8 cellular contexts compared by ENCODE assay signal in the genomic region with DNA sequence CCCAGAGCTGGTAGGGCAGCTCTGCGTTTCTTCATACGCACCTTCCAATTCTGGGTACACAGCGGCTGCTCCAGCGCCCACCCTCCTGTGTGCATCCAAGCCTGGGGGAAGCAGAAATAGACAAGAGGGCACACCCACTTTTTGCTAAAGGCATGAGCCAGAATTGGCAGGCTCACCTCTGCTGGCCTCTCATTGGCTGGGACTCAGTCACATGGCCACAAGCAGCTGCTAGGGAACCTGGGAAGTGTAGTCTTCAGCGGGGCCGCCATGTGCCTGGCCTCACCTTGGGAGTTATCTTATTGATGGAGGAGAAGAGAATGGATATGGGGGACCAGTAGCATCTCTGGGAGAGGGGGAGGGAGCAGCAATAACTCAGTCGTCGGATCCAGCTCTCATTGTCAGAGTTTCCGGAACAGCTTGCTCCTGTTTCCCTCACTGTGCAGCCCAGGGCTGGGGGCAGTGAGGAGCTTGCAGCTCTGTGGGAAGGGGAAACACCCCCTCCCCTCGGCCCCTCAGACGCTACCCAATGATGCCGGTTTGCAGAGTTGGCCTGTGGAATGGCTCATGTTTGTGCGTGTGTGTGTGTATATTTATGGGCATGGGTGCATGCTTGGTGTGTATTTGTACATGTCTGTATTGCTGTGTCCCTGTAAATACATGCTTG. TPM values are rescaled to one million over a fixed set of nuclear protein-coding genes. Genes with fewer than 3 reads are reported as not detected.
DNase-seq lines count a peak whose midpoint lies in the region; ATAC-seq, FAIRE-seq and TF ChIP-seq lines count a peak whose summit lies in the region.

No MANE protein-coding gene starts in this region.

- H3K4me1 Mint-ChIP-seq in MCF 10A (ENCODE audit: insufficient read depth, unreplicated experiment): no peaks in the 10 kb centered on the region

- H3K27me3 ChIP-seq in WERI-Rb-1 (ENCODE audit: insufficient read depth, low read depth, severe bottlenecking): no peaks in the 10 kb centered on the region
- H3K27me3 ChIP-seq in keratinocyte (ENCODE audit: control insufficient read depth, extremely low read depth, insufficient read depth, low read length): no peaks in the 10 kb centered on the region

- no peaks in the 10 kb centered on the region for H3K36me3 Mint-ChIP-seq in MCF 10A (ENCODE audit: insufficient read depth, unreplicated experiment)

- H3K27ac ChIP-seq in WERI-Rb-1 (no peak overlapping the region), keratinocyte (ENCODE audit: control insufficient read depth, insufficient read depth, low read length) (no peak overlapping the region)

- H3K27me3 Mint-ChIP-seq in MCF 10A (ENCODE audit: insufficient read depth, unreplicated experiment): no peaks in the 10 kb centered on the region

- DNase-seq in EL (peak; percentile 68), NCI-H2196 treated with DMSO at 0.1 percent for 48 hours (lab: John Stamatoyannopoulos, UW; ENCODE audit: unreplicated experiment) (peak; percentile 39), WERI-Rb-1 (peak; percentile 78), MCF 10A (ENCODE audit: unreplicated experiment) (peak; percentile 86), keratinocyte (ENCODE audit: low read depth, low spot score) (no peak), GF-D8 (lab: John Stamatoyannopoulos, UW) (no peak)
- DNase-seq in stimulated activated CD4-positive, alpha-beta T cell treated with anti-CD3 and anti-CD28 coated beads, Interleukin-4, amount 100 ng/mL, for 1 hour: peak; percentile 81

- dilution Hi-C loops in keratinocyte (cut with MboI; ENCODE audit: extremely low pct_ligation_motif_present, low sequenced_read_pairs): no loop called here

- peak; percentile 87 for ATAC-seq in HG02852 (IDR thresholded peaks at IDR 0.05; ENCODE audit: unreplicated experiment)

- peak; percentile 84 for FAIRE-seq in keratinocyte (lab: Jason Lieb, UNC)

- H3K4me3 ChIP-seq in WERI-Rb-1 (ENCODE audit: low read depth, low read length): no peak overlapping the region
- no peak overlapping the region for H3K4me3 ChIP-seq in keratinocyte (ENCODE audit: control insufficient read depth in 2 of 3, extremely low read depth in 1 of 3, insufficient read depth in 2 of 3, low read depth in 1 of 3, low read length in 3 of 3)

- CTCF ChIA-PET in MCF 10A (lab: Yijun Ruan, JAX): interaction anchor here (0.6 kb wide), 2 partner anchors 90 to 97 kb away, joined by 3 read pairs; no protein-coding TSS in a partner anchor

- BruUV-seq in MCF 10A (replicated peaks; lab: Mats Ljungman, UMichigan): no TSS peak

- H2AFZ ChIP-seq in keratinocyte (ENCODE audit: control insufficient read depth, low read length): no peak overlapping the region

- TF ChIP-seq CTCF in WERI-Rb-1 (IDR thresholded peaks at IDR 0.05; ENCODE audit: low read depth, low read length) (no peak), MCF 10A (IDR thresholded peaks at IDR 0.05; ENCODE audit: unreplicated experiment) (no peak), keratinocyte (optimal IDR thresholded peaks at IDR 0.05 in 1 of 3, IDR thresholded peaks at IDR 0.05 in 1 of 3, conservative IDR thresholded peaks at IDR 0.05 in 1 of 3; ENCODE audit: extremely low read depth in 1 of 3, insufficient read depth in 2 of 3, low read length in 3 of 3) (no peak)

- H3K4me2 ChIP-seq in keratinocyte (ENCODE audit: control insufficient read depth, extremely low read depth, insufficient read depth, low read depth, low read length): no peak overlapping the region

- H3K9me1 ChIP-seq in keratinocyte (ENCODE audit: control insufficient read depth, extremely low read depth, insufficient read depth, low read length): no peaks in the 10 kb centered on the region

- no peaks in the 10 kb centered on the region for H3K4me1 ChIP-seq in keratinocyte (ENCODE audit: control insufficient read depth, extremely low read depth, insufficient read depth, low read length)

- H3K9me3 ChIP-seq in WERI-Rb-1 (ENCODE audit: severe bottlenecking): no peaks in the 10 kb centered on the region
- no peaks in the 10 kb centered on the region for H3K9me3 ChIP-seq in keratinocyte (ENCODE audit: control insufficient read depth, low read depth, low read length)

- H3K36me3 ChIP-seq in WERI-Rb-1 (peaks cover 10% of the 10 kb centered on the region), keratinocyte (ENCODE audit: control insufficient read depth in 2 of 2, extremely low read depth in 1 of 2, insufficient read depth in 2 of 2, low read length in 2 of 2) (no peaks in the 10 kb centered on the region)

- no peaks in the 10 kb centered on the region for H3K9me3 Mint-ChIP-seq in MCF 10A (ENCODE audit: unreplicated experiment)

- H3K9ac ChIP-seq in keratinocyte (ENCODE audit: control insufficient read depth, extremely low read depth, insufficient read depth, low read length): no peak overlapping the region

- H3K4me3 Mint-ChIP-seq in MCF 10A (ENCODE audit: unreplicated experiment): no peak overlapping the region

- no peaks in the 10 kb centered on the region for H4K20me1 ChIP-seq in keratinocyte (ENCODE audit: control insufficient read depth, extremely low read depth, insufficient read depth, low read length)

- POLR2A ChIA-PET in MCF 10A (lab: Yijun Ruan, JAX): interaction anchor here (0.6 to 3.0 kb wide), 8 partner anchors 11 to 171 kb away, joined by 3 to 15 read pairs (median 4); a partner anchor contains a TSS

- H3K27ac Mint-ChIP-seq in MCF 10A (ENCODE audit: low read depth, unreplicated experiment): no peak overlapping the region

- intact Hi-C loops in MCF 10A (cut with micrococcal nuclease): no loop called here

- H3K79me2 ChIP-seq in keratinocyte (ENCODE audit: control insufficient read depth, insufficient read depth, low read length): no peaks in the 10 kb centered on the region

RNA-seq across cellular contexts. Expression of a gene that starts 11.8 kb away (rescaled TPM):
- 37.0 and 40.2 TPM in 2 replicates for total RNA-seq in MCF 10A (2022)
- 13.8 to 27.6 TPM (median 18.4 TPM) in 3 replicates for polyA plus RNA-seq in keratinocyte
- 6.3 TPM for polyA plus RNA-seq in keratinocyte (2011; ENCODE audit: low read depth)
- polyA plus RNA-seq in keratinocyte (2011; cell fraction: cytosol; rRNA removed): 22.8 and 24.0 TPM in 2 replicates
- polyA plus RNA-seq in keratinocyte (2011; cell fraction: nucleus; rRNA removed): 23.9 and 24.4 TPM in 2 replicates
- polyA plus RNA-seq in keratinocyte (2012; ENCODE audit: low replicate concordance): 13.7 and 26.1 TPM in 2 replicates
- polyA minus RNA-seq in keratinocyte: 22.7 to 51.9 TPM (median 30.8 TPM) in 3 replicates
- polyA minus RNA-seq in keratinocyte (2011; cell fraction: cytosol; rRNA and poly(A)+ RNA removed): 26.7 TPM
- polyA minus RNA-seq in keratinocyte (2011; cell fraction: nucleus; rRNA and poly(A)+ RNA removed): 20.7 and 28.1 TPM in 2 replicates

RNA-seq across cellular contexts. Expression of a gene that starts 30.1 kb away (rescaled TPM):
- total RNA-seq in MCF 10A (2022): 717 and 764 TPM in 2 replicates
- polyA plus RNA-seq in keratinocyte: 590 to 629 TPM (median 597 TPM) in 3 replicates
- polyA plus RNA-seq in keratinocyte (2011; ENCODE audit: low read depth): 405 TPM
- polyA plus RNA-seq in keratinocyte (2011; cell fraction: cytosol; rRNA removed): 667 and 669 TPM in 2 replicates
- 723 and 754 TPM in 2 replicates for polyA plus RNA-seq in keratinocyte (2011; cell fraction: nucleus; rRNA removed)
- 334 and 628 TPM in 2 replicates for polyA plus RNA-seq in keratinocyte (2012; ENCODE audit: low replicate concordance)
- 96.8 to 185 TPM (median 173 TPM) in 3 replicates for polyA minus RNA-seq in keratinocyte
- polyA minus RNA-seq in keratinocyte (2011; cell fraction: cytosol; rRNA and poly(A)+ RNA removed): 150 TPM
- polyA minus RNA-seq in keratinocyte (2011; cell fraction: nucleus; rRNA and poly(A)+ RNA removed): 73.9 and 83.2 TPM in 2 replicates

RNA-seq across cellular contexts. Expression of a gene that starts 33.5 kb away (rescaled TPM):
- total RNA-seq in MCF 10A (2022): not detected in 2 replicates
- polyA plus RNA-seq in keratinocyte: not detected in 3 replicates
- polyA plus RNA-seq in keratinocyte (2011; ENCODE audit: low read depth): not detected
- polyA plus RNA-seq in keratinocyte (2011; cell fraction: cytosol; rRNA removed): not detected in 2 replicates
- 0.03 TPM in 1 of 2 replicates, not detected in the other for polyA plus RNA-seq in keratinocyte (2011; cell fraction: nucleus; rRNA removed)
- polyA plus RNA-seq in keratinocyte (2012; ENCODE audit: low replicate concordance): not detected in 2 replicates
- not detected in 3 replicates for polyA minus RNA-seq in keratinocyte
- not detected for polyA minus RNA-seq in keratinocyte (2011; cell fraction: cytosol; rRNA and poly(A)+ RNA removed)
- polyA minus RNA-seq in keratinocyte (2011; cell fraction: nucleus; rRNA and poly(A)+ RNA removed): not detected in 2 replicates

RNA-seq across cellular contexts. Expression of a gene that starts 42.3 kb away (rescaled TPM):
- total RNA-seq in MCF 10A (2022): 104 and 106 TPM in 2 replicates
- 66.1 to 70.7 TPM (median 67.3 TPM) in 3 replicates for polyA plus RNA-seq in keratinocyte
- polyA plus RNA-seq in keratinocyte (2011; ENCODE audit: low read depth): 91.2 TPM
- polyA plus RNA-seq in keratinocyte (2011; cell fraction: cytosol; rRNA removed): 37.2 and 76.5 TPM in 2 replicates
- polyA plus RNA-seq in keratinocyte (2011; cell fraction: nucleus; rRNA removed): 25.9 and 26.1 TPM in 2 replicates
- polyA plus RNA-seq in keratinocyte (2012; ENCODE audit: low replicate concordance): 52.4 and 75.3 TPM in 2 replicates
- 8.6 to 9.8 TPM (median 8.7 TPM) in 3 replicates for polyA minus RNA-seq in keratinocyte
- 36.4 TPM for polyA minus RNA-seq in keratinocyte (2011; cell fraction: cytosol; rRNA and poly(A)+ RNA removed)
- polyA minus RNA-seq in keratinocyte (2011; cell fraction: nucleus; rRNA and poly(A)+ RNA removed): 6.0 and 6.7 TPM in 2 replicates

Comparison
In these comparisons a context has a peak if more than half of its experiments do, and no peak if none do; other contexts are left out.
1. DNase-seq: peak in EL (single experiment), NCI-H2196 treated with DMSO at 0.1 percent for 48 hours (single experiment), WERI-Rb-1 (single experiment), MCF 10A (single experiment) and stimulated activated CD4-positive, alpha-beta T cell treated with anti-CD3 and anti-CD28 coated beads, Interleukin-4, amount 100 ng/mL, for 1 hour (single experiment); none in keratinocyte (single experiment) and GF-D8 (single experiment).